ENCODE assay signal across 26 cellular contexts in genomic region chr11:133618500-133618899, GRCh38.
A peak's percentile ranks its signal among the peaks of the same experiment; 100 is the strongest.
DNase-seq lines count a peak whose midpoint lies in the region; ATAC-seq and TF ChIP-seq lines count a peak whose summit lies in the region.
"Had no signal": no experiment of that assay in that cellular context is flagged by ENCODE, and none has a peak within 500 bp of the region (broad histone marks: within the 10 kb centered on the region; RNA-seq: fewer than 3 reads in every experiment).

No MANE protein-coding gene starts in this region.

- DNase-seq in NCI-H82 (lab: John Stamatoyannopoulos, UW) (peak; percentile 2), NCI-H82 treated with DMSO at 0.1 percent for 48 hours (lab: John Stamatoyannopoulos, UW; ENCODE audit: unreplicated experiment) (no peak), WERI-Rb-1 (no peak), iPS-NIHi11 (ENCODE audit: low spot score) (peak; percentile 20), C1 segment of cervical spinal cord (lab: John Stamatoyannopoulos, UW) (no peak), NCI-H2107 (lab: John Stamatoyannopoulos, UW) (no peak)
- DNase-seq: CD8-positive, alpha-beta memory T cell; DMS 273 treated with DMSO at 0.1 percent for 48 hours; DMS79; EL; GF-D8; NCI-H1048; NCI-H1417; NCI-H1694; NCI-H2029 treated with DMSO at 0.1 percent for 48 hours; NCI-H2171 treated with DMSO at 0.1 percent for 48 hours; NCI-H345; NCI-H510A treated with DMSO at 0.1 percent for 48 hours; NCI-H748 treated with DMSO at 0.1 percent for 48 hours; SHP77 had no signal

- no peaks in the 10 kb centered on the region for H3K27me3 ChIP-seq in WERI-Rb-1 (ENCODE audit: insufficient read depth, low read depth, severe bottlenecking)

- no peak overlapping the region for H3K4me3 ChIP-seq in WERI-Rb-1 (ENCODE audit: low read depth, low read length)
- H3K4me3 ChIP-seq: HAP-1 had no signal

- H3K9me3 ChIP-seq in WERI-Rb-1 (ENCODE audit: severe bottlenecking) = no peaks in the 10 kb centered on the region
- H3K9me3 ChIP-seq: HAP-1 had no signal

- ATAC-seq in GM19351 (IDR thresholded peaks at IDR 0.05; ENCODE audit: unreplicated experiment) = no peak

- no peaks in the 10 kb centered on the region for H3K36me3 ChIP-seq in WERI-Rb-1
- H3K36me3 ChIP-seq: HAP-1 had no signal

- TF ChIP-seq CTCF in WERI-Rb-1 (IDR thresholded peaks at IDR 0.05; ENCODE audit: low read depth, low read length) = 0 out of 2 replicates have a peak, but pooled peaks have one; percentile 11

- H3K27ac ChIP-seq in WERI-Rb-1 = no peak overlapping the region
- H3K27ac ChIP-seq: 22Rv1, HL-60, KMS-11, RWPE1 had no signal

Comparison
In these comparisons a context has a peak if more than half of its experiments do, and no peak if none do; other contexts are left out.
1. DNase-seq: peak in NCI-H82 (single experiment) and iPS-NIHi11 (single experiment); none in NCI-H82 treated with DMSO at 0.1 percent for 48 hours (single experiment), WERI-Rb-1 (single experiment), C1 segment of cervical spinal cord (0 of 14) and NCI-H2107 (single experiment).